ENCODE assay signal across 27 cellular contexts in the genomic region with DNA sequence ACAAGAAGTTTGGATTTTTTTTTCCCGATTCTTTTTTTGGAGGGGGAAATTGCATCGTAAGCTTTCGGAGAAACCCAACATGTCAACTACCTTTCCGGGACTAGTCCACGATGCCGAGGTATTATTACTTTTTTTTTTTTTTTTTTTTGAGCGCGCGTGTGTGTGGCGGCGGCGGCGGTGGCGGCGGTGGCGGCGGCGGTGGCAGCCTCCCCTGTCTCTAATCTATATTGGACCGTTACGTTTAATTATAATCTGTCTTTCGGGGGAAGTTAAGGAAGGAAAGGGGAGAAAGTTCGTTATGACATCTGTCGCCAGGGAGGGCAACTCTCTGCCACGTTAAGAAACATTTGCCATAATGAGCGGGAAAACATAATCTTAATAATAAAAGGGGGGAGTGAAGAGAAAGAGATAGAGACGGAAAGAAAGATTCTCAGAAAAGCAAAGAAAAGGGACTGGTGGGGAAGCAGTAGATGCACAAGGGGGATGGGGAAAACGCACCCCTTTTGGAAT. TPM values are rescaled to one million over a fixed set of nuclear protein-coding genes. Genes with fewer than 3 reads are reported as not detected.
"Had no signal": no experiment of that assay in that cellular context is flagged by ENCODE, and none has a peak within 500 bp of the region (broad histone marks: within the 10 kb centered on the region; RNA-seq: fewer than 3 reads in every experiment).

No MANE protein-coding gene starts in this region.

- DNase-seq: activated CD4-positive, alpha-beta T cell treated with anti-CD3 and anti-CD28 coated beads for 48 hours; activated CD8-positive, alpha-beta memory T cell treated with anti-CD3 and anti-CD28 coated beads for 24 hours; activated CD8-positive, alpha-beta memory T cell treated with anti-CD3 and anti-CD28 coated beads, Interleukin-2, amount 50 U/mL, for 48 hours; activated gamma-delta T cell; anterior cingulate cortex; brain microvascular endothelial cell; central memory CD4-positive, alpha-beta T cell; dorsolateral prefrontal cortex; foreskin keratinocyte; hippocampal formation; left lung; occipital lobe; stimulated activated CD4-positive, alpha-beta T cell treated with anti-CD3 and anti-CD28 coated beads, Interleukin-2, amount 100 ng/mL, for 24 hours; stimulated activated naive CD8-positive, alpha-beta T cell treated with anti-CD3 and anti-CD28 coated beads, Interleukin-15, amount 100 ng/mL, for 72 hours; transverse colon had no signal

- H3K9me3 Mint-ChIP-seq: mesothelial cell of epicardium; T-helper 2 cell treated with Interferon-gamma antibody and Interleukin-4, amounts not matched to agents 5 μg/mL and 100 μg/mL, for 36 hours had no signal

- H3K4me1 Mint-ChIP-seq: stimulated activated naive CD8-positive, alpha-beta T cell treated with anti-CD3 and anti-CD28 coated beads, Interleukin-15, amount 100 ng/mL, for 72 hours had no signal

- H3K4me1 ChIP-seq: foreskin keratinocyte, left lung, suprapubic skin, transverse colon, vagina had no signal

- H3K27ac ChIP-seq: brain microvascular endothelial cell, dorsolateral prefrontal cortex, foreskin keratinocyte, left lung, suprapubic skin, transverse colon, vagina had no signal

- H3K27me3 ChIP-seq: vagina had no signal

- H3K36me3 Mint-ChIP-seq: mesothelial cell of epicardium had no signal

- ATAC-seq: left lung; natural killer cell treated with Interleukin-12 subunit alpha and Interleukin-12 subunit beta and Interleukin-15 and Interleukin-18, amount 100 ng/mL, for 72 hours; stimulated activated naive CD8-positive, alpha-beta T cell treated with anti-CD3 and anti-CD28 coated beads, Interleukin-15, amount 100 ng/mL, for 72 hours had no signal

- H3K4me3 Mint-ChIP-seq: activated naive CD8-positive, alpha-beta T cell; mesothelial cell of epicardium; natural killer cell treated with Interleukin-12 subunit alpha and Interleukin-12 subunit beta and Interleukin-15 and Interleukin-18, amount 100 ng/mL, for 72 hours; stimulated activated naive CD8-positive, alpha-beta T cell treated with anti-CD3 and anti-CD28 coated beads, Interleukin-15, amount 100 ng/mL, for 72 hours; T-helper 2 cell treated with Interferon-gamma antibody and Interleukin-4, amounts not matched to agents 5 μg/mL and 100 μg/mL, for 36 hours had no signal

- H3K4me3 ChIP-seq: dorsolateral prefrontal cortex, left lung, suprapubic skin, transverse colon, vagina had no signal

- H3K27ac Mint-ChIP-seq: activated naive CD8-positive, alpha-beta T cell; mesothelial cell of epicardium; natural killer cell treated with Interleukin-12 subunit alpha and Interleukin-12 subunit beta and Interleukin-15 and Interleukin-18, amount 100 ng/mL, for 72 hours; progenitor cell of endocrine pancreas; stimulated activated naive CD8-positive, alpha-beta T cell treated with anti-CD3 and anti-CD28 coated beads, Interleukin-15, amount 100 ng/mL, for 72 hours had no signal

- H3K9me3 ChIP-seq: left lung, suprapubic skin, transverse colon, vagina had no signal

- H3K36me3 ChIP-seq: brain microvascular endothelial cell, left lung, suprapubic skin, transverse colon, vagina had no signal

RNA-seq across cellular contexts. Expression of a gene that starts 0.7 kb away (rescaled TPM):
- total RNA-seq: epithelial cell of proximal tubule; fibroblast of lung; foreskin keratinocyte; kidney epithelial cell; left lung; lung microvascular endothelial cell; mesothelial cell of epicardium; natural killer cell treated with Interleukin-12 subunit alpha and Interleukin-12 subunit beta and Interleukin-15 and Interleukin-18, amount 100 ng/mL, for 72 hours; progenitor cell of endocrine pancreas; skeletal muscle tissue; suprapubic skin; transverse colon; vagina had no signal
- polyA plus RNA-seq: fibroblast of lung, foreskin keratinocyte had no signal
